6 cellular contexts compared by ENCODE assay signal in genomic region chr7:147813316-147813715, GRCh38.
"Had no signal": no experiment of that assay in that cellular context is flagged by ENCODE, and none has a peak within 500 bp of the region (broad histone marks: within the 10 kb centered on the region; RNA-seq: fewer than 3 reads in every experiment).

No MANE protein-coding gene starts in this region.

- DNase-seq: H9, HCEC 1CT, IMR-90, KG1 had no signal

- H3K4me3 ChIP-seq: GM23338, K562 had no signal
